Comparison of ENCODE assay signal across 29 cellular contexts in the genomic region with DNA sequence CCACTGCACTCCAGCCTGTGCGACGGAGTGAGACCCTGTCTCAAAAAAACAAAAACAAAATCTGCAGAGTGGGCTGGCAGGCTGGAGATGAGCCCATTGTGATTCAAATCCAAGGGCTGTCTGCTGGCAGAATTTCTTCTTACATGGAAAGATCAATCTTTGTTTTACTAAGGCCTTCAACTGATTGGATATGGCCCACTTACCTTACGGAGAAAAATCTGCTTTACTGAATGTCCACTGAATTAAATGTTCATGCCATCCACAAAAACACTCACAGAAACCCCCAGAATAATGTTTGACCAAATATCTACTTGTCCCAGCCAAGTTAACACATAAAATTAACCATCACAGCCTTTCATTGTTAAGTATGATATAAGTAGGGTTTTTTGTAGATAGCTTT.
"Had no signal": no experiment of that assay in that cellular context is flagged by ENCODE, and none has a peak within 500 bp of the region (broad histone marks: within the 10 kb centered on the region; RNA-seq: fewer than 3 reads in every experiment).

No MANE protein-coding gene starts in this region.

- H3K9me3 ChIP-seq: colonic mucosa, esophagus muscularis mucosa, esophagus squamous epithelium, gastrocnemius medialis, gastroesophageal sphincter, heart left ventricle, heart right ventricle had no signal

- ATAC-seq: effector memory CD8-positive, alpha-beta T cell; esophagus mucosa; foreskin keratinocyte; gastrocnemius medialis; gastroesophageal sphincter; heart left ventricle; heart right ventricle had no signal

- H3K27ac ChIP-seq: colonic mucosa, coronary artery, dorsolateral prefrontal cortex, epithelial cell of prostate, esophagus muscularis mucosa, esophagus squamous epithelium, foreskin keratinocyte, gastrocnemius medialis, gastroesophageal sphincter, heart left ventricle, heart right ventricle, hepatocyte had no signal

- H3K4me2 ChIP-seq: hepatocyte had no signal

- DNase-seq: colonic mucosa; cortex of kidney; dermis blood vessel endothelial cell; dorsolateral prefrontal cortex; effector CD4-positive, alpha-beta T cell; effector CD8-positive, alpha-beta T cell; effector memory CD4-positive, alpha-beta T cell; effector memory CD8-positive, alpha-beta T cell; endodermal cell; erythroblast; esophagus squamous epithelium; foreskin fibroblast; foreskin keratinocyte; foreskin melanocyte; gastrocnemius medialis; glutamatergic neuron; head of caudate nucleus; heart left ventricle; heart right ventricle had no signal

- H3K27me3 ChIP-seq: colonic mucosa, dorsolateral prefrontal cortex, esophagus muscularis mucosa, foreskin keratinocyte, gastrocnemius medialis, gastroesophageal sphincter, heart left ventricle, heart right ventricle, hepatocyte had no signal

- H3K4me1 ChIP-seq: colonic mucosa, esophagus muscularis mucosa, esophagus squamous epithelium, foreskin keratinocyte, gastrocnemius medialis, gastroesophageal sphincter, heart left ventricle, heart right ventricle had no signal

- H3K4me3 ChIP-seq: colonic mucosa, coronary artery, dorsolateral prefrontal cortex, esophagus muscularis mucosa, esophagus squamous epithelium, gastrocnemius medialis, gastroesophageal sphincter, heart left ventricle, heart right ventricle, hepatocyte had no signal

- H3K36me3 ChIP-seq: colonic mucosa, esophagus muscularis mucosa, esophagus squamous epithelium, gastrocnemius medialis, gastroesophageal sphincter, heart left ventricle, heart right ventricle had no signal

- H3K79me2 ChIP-seq: hepatocyte had no signal

- FAIRE-seq: colon, endometrium, endothelial cell of umbilical vein, frontal cortex had no signal

- H2AFZ ChIP-seq: hepatocyte had no signal
